ENCODE assay signal across 9 cellular contexts in the genomic region with DNA sequence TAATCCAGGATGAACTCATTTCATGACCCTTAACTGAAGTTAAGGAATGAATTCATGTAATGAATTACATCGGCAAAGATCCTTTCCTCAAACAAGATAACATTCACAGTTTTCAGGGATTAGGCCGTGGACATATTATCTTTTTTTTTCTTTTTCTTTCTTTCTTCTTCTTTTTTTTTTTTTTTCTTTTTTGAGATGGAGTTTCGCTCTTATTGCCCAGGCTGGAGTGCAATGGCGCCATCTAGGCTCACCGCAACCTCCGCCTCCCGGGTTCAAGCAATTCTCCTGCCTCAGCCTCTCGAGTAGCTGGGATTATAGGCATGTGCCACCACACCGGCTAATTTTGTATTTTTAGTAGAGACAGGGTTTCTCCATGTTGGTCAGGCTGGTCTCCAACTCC. TPM values are rescaled to one million over a fixed set of nuclear protein-coding genes. Genes with fewer than 3 reads are reported as not detected.
"Had no signal": no experiment of that assay in that cellular context is flagged by ENCODE, and none has a peak within 500 bp of the region (broad histone marks: within the 10 kb centered on the region; RNA-seq: fewer than 3 reads in every experiment).

No MANE protein-coding gene starts in this region.

RNA-seq across cellular contexts. Expression of a gene that starts 10.8 kb away (rescaled TPM):
- total RNA-seq: activated CD4-positive, alpha-beta memory T cell treated with anti-CD3 and anti-CD28 coated beads for 36 hours; activated CD4-positive, alpha-beta T cell treated with anti-CD3 and anti-CD28 coated beads, Interleukin-2, amount 10 ng/mL, durations not matched to agents 7 days and 5 days; activated naive CD4-positive, alpha-beta T cell treated with anti-CD3 and anti-CD28 coated beads, Interleukin-2, amount 50 U/mL, for 72 hours; activated T-cell treated with anti-CD3 and anti-CD28 coated beads, Interleukin-2, amount 50 U/mL, for 4 hours; ascending aorta; bronchial epithelial cell; PC-3; T-helper 2 cell treated with Interferon-gamma antibody and Interleukin-4, amounts not matched to agents 100 ng/mL and 5 ng/mL, for 36 hours had no signal

RNA-seq across cellular contexts. Expression of a gene that starts 11.9 kb away (rescaled TPM):
- total RNA-seq: activated T-cell treated with anti-CD3 and anti-CD28 coated beads, Interleukin-2, amount 50 U/mL, for 4 hours; body of pancreas; T-helper 2 cell treated with Interferon-gamma antibody and Interleukin-4, amounts not matched to agents 100 ng/mL and 5 ng/mL, for 36 hours had no signal

RNA-seq across cellular contexts. Expression of a gene that starts 46.1 kb away (rescaled TPM):
- total RNA-seq: activated CD4-positive, alpha-beta T cell treated with anti-CD3 and anti-CD28 coated beads, Interleukin-2, amount 10 ng/mL, durations not matched to agents 7 days and 5 days; activated naive CD4-positive, alpha-beta T cell treated with anti-CD3 and anti-CD28 coated beads, Interleukin-2, amount 50 U/mL, for 72 hours; T-helper 2 cell treated with Interferon-gamma antibody and Interleukin-4, amounts not matched to agents 100 ng/mL and 5 ng/mL, for 36 hours had no signal
